ENCODE assay signal across 8 cellular contexts in genomic region chr3:12810013-12810780, GRCh38. TPM values are rescaled to one million over a fixed set of nuclear protein-coding genes. Genes with fewer than 3 reads are reported as not detected.
DNase-seq lines count a peak whose midpoint lies in the region; ATAC-seq and TF ChIP-seq lines count a peak whose summit lies in the region.

No MANE protein-coding gene starts in this region.

- 1% methylated on average over 50 of the region's 50 CpGs for WGBS in ectodermal cell, 2 experiments

- H3K36me3 ChIP-seq in ACC112 (ENCODE audit: insufficient read depth, low read length) = no peaks in the 10 kb centered on the region
- H3K36me3 ChIP-seq in ectodermal cell (ENCODE audit: control insufficient read depth, insufficient read depth, low read length) = no peaks in the 10 kb centered on the region

- peak; percentile 96 for TF ChIP-seq CTCF in activated CD8-positive, alpha-beta T cell treated with anti-CD3 and anti-CD28 coated beads for 36 hours (IDR thresholded peaks at IDR 0.05)

- H3K4me1 Mint-ChIP-seq in activated CD8-positive, alpha-beta T cell treated with anti-CD3 and anti-CD28 coated beads for 36 hours (ENCODE audit: low read depth) = peaks cover 7% of the 10 kb centered on the region

- intact Hi-C loops in activated CD8-positive, alpha-beta T cell treated with anti-CD3 and anti-CD28 coated beads for 36 hours (cut with micrococcal nuclease) = no loop called here

- no peaks in the 10 kb centered on the region for H3K36me3 Mint-ChIP-seq in activated CD8-positive, alpha-beta T cell treated with anti-CD3 and anti-CD28 coated beads for 36 hours (ENCODE audit: low read depth)

- no peaks in the 10 kb centered on the region for H3K9me3 Mint-ChIP-seq in activated CD8-positive, alpha-beta T cell treated with anti-CD3 and anti-CD28 coated beads for 36 hours

- H3K27ac ChIP-seq in ACC112 (ENCODE audit: low read depth, low read length) (no peak overlapping the region), ectodermal cell (ENCODE audit: insufficient read depth, low read depth, low read length, poor library complexity, severe bottlenecking) (no peak overlapping the region)

- H3K79me2 ChIP-seq in ACC112 (ENCODE audit: control insufficient read depth, insufficient read depth, low read length, unreplicated experiment) = no peaks in the 10 kb centered on the region

- peak overlapping the region; percentile 59 for H3K4me3 Mint-ChIP-seq in activated CD8-positive, alpha-beta T cell treated with anti-CD3 and anti-CD28 coated beads for 36 hours

- H3K27ac Mint-ChIP-seq in activated CD8-positive, alpha-beta T cell treated with anti-CD3 and anti-CD28 coated beads for 36 hours = peak overlapping the region; percentile 54

- CTCF ChIA-PET in activated CD8-positive, alpha-beta T cell treated with anti-CD3 and anti-CD28 coated beads for 36 hours (lab: Charles Lee) = interaction anchor here (0.6 to 4.2 kb wide), 32 partner anchors 8 to 332 kb away, joined by 3 to 38 read pairs (median 5); partner anchors contain the start of genes CAND2 and RPL32

- no peaks in the 10 kb centered on the region for H3K9me3 ChIP-seq in ectodermal cell (ENCODE audit: control insufficient read depth, low read length)

- POLR2A ChIA-PET in activated CD8-positive, alpha-beta T cell treated with anti-CD3 and anti-CD28 coated beads for 36 hours (lab: Charles Lee) = interaction anchor here (0.6 to 15.2 kb wide), 7 partner anchors 9 to 642 kb away, joined by 3 to 155 read pairs (median 5); partner anchors contain the start of gene CAND2

- H3K4me3 ChIP-seq in ACC112 (ENCODE audit: low read depth, low read length) = peak overlapping the region; percentile 73
- H3K4me3 ChIP-seq in ectodermal cell (ENCODE audit: insufficient read depth, low read depth, low read length) = peak overlapping the region; percentile 51

- peak overlapping the region; percentile 72 for H2AFZ ChIP-seq in ACC112 (ENCODE audit: low read length, unreplicated experiment)

- H3K27me3 ChIP-seq in ACC112 (ENCODE audit: insufficient read depth, low read length) (no peaks in the 10 kb centered on the region), ectodermal cell (ENCODE audit: control insufficient read depth, insufficient read depth, low read length, poor library complexity, severe bottlenecking) (no peaks in the 10 kb centered on the region)

- peak; percentile 97 for ATAC-seq in GM18861 (IDR thresholded peaks at IDR 0.05; ENCODE audit: unreplicated experiment)
- peak; percentile 98 for ATAC-seq in HG03103 (IDR thresholded peaks at IDR 0.05; ENCODE audit: low read depth, unreplicated experiment)
- ATAC-seq in activated CD8-positive, alpha-beta T cell treated with anti-CD3 and anti-CD28 coated beads for 36 hours = peak; percentile 100

- no peaks in the 10 kb centered on the region for H3K27me3 Mint-ChIP-seq in activated CD8-positive, alpha-beta T cell treated with anti-CD3 and anti-CD28 coated beads for 36 hours

- DNase-seq in NCI-H524 (lab: John Stamatoyannopoulos, UW) (peak; percentile 85 to 90), lung microvascular endothelial cell (ENCODE audit: low read depth in 2 of 2) (peak; percentile 91 to 93)
- peak; percentile 97 for DNase-seq in activated CD8-positive, alpha-beta T cell treated with anti-CD3 and anti-CD28 coated beads for 36 hours
- DNase-seq in stimulated activated CD4-positive, alpha-beta T cell treated with anti-CD3 and anti-CD28 coated beads, TNF-alpha, amount 100 ng/mL, for 24 hours (ENCODE audit: low read depth in 3 of 3) = peak; percentile 87 to 92 (median 89)

- peaks cover 7% of the 10 kb centered on the region for H3K4me1 ChIP-seq in ACC112 (ENCODE audit: control insufficient read depth, insufficient read depth, low read length, unreplicated experiment)
- peaks cover 4% of the 10 kb centered on the region for H3K4me1 ChIP-seq in ectodermal cell (ENCODE audit: control insufficient read depth, insufficient read depth, low read length)

RNA-seq across cellular contexts. Expression of gene CAND2, which starts 13.7 kb away (rescaled TPM):
- total RNA-seq in activated CD8-positive, alpha-beta T cell treated with anti-CD3 and anti-CD28 coated beads for 36 hours = 1 to 10 TPM; 1.5 to 1.9 TPM
- 6.5 TPM for polyA plus RNA-seq in ectodermal cell (2013, experiment 1 of 4)
- polyA plus RNA-seq in ectodermal cell (2013, experiment 2 of 4) = 5.1 TPM
- 5.5 TPM for polyA plus RNA-seq in ectodermal cell (2013, experiment 3 of 4)
- polyA plus RNA-seq in ectodermal cell (2013, experiment 4 of 4) = 6.0 TPM
- 0.60 and 1.5 TPM in 2 replicates for total RNA-seq in lung microvascular endothelial cell

RNA-seq across cellular contexts. Expression of gene RPL32, which starts 31.2 kb away (rescaled TPM):
- total RNA-seq in activated CD8-positive, alpha-beta T cell treated with anti-CD3 and anti-CD28 coated beads for 36 hours = 1,000 to 10,000 TPM; 2,861 to 2,981 TPM
- 2,742 TPM for polyA plus RNA-seq in ectodermal cell (2013, experiment 1 of 4)
- polyA plus RNA-seq in ectodermal cell (2013, experiment 2 of 4) = 2,809 TPM
- 2,954 TPM for polyA plus RNA-seq in ectodermal cell (2013, experiment 3 of 4)
- polyA plus RNA-seq in ectodermal cell (2013, experiment 4 of 4) = 3,307 TPM
- 857 and 1,065 TPM in 2 replicates for total RNA-seq in lung microvascular endothelial cell

RNA-seq across cellular contexts. Expression of gene TMEM40, which starts 51.1 kb away (rescaled TPM):
- total RNA-seq in activated CD8-positive, alpha-beta T cell treated with anti-CD3 and anti-CD28 coated beads for 36 hours = not detected
- not detected for polyA plus RNA-seq in ectodermal cell (2013, experiment 1 of 4)
- not detected for polyA plus RNA-seq in ectodermal cell (2013, experiment 2 of 4)
- polyA plus RNA-seq in ectodermal cell (2013, experiment 3 of 4) = not detected
- polyA plus RNA-seq in ectodermal cell (2013, experiment 4 of 4) = not detected
- total RNA-seq in lung microvascular endothelial cell = not detected in 2 replicates
